ENCODE assay signal across 8 cellular contexts in genomic region chr17:48878920-48879898, GRCh38. TPM values are rescaled to one million over a fixed set of nuclear protein-coding genes. Genes with fewer than 3 reads are reported as not detected.
DNase-seq lines count a peak whose midpoint lies in the region; ATAC-seq and TF ChIP-seq lines count a peak whose summit lies in the region.

No MANE protein-coding gene starts in this region.

- peak; percentile 67 for DNase-seq in CMK (ENCODE audit: low read depth)
- DNase-seq in HL-60 (ENCODE audit: low read depth in 1 of 2, low spot score in 1 of 2), result peak in 1 of 2 experiments; percentile 66
- DNase-seq in NCI-H526 treated with DMSO at 0.1 percent for 48 hours (lab: John Stamatoyannopoulos, UW), result peak; percentile 53
- DNase-seq in activated CD4-positive, alpha-beta T cell treated with anti-CD3 and anti-CD28 coated beads for 4 hours, result peak; percentile 53 to 58
- peak; percentile 68 to 76 for DNase-seq in dermis microvascular lymphatic vessel endothelial cell (ENCODE audit: low read depth in 2 of 2)
- DNase-seq in lower leg skin (ENCODE audit: low spot score in 2 of 2), result peak; percentile 40 to 90
- DNase-seq in stimulated activated CD8-positive, alpha-beta memory T cell treated with anti-CD3 and anti-CD28 coated beads, Interleukin-7, amount 100 ng/mL, for 1 hour (ENCODE audit: low read depth in 2 of 2), result peak; percentile 21 to 35

- ATAC-seq in HG02884 (IDR thresholded peaks at IDR 0.05; ENCODE audit: unreplicated experiment), result no peak

- no peak for TF ChIP-seq POLR2A in lower leg skin (IDR thresholded peaks at IDR 0.05)

- no peak overlapping the region for H3K4me3 ChIP-seq in HL-60 (replicated peaks; ENCODE audit: insufficient read depth, low read length)
- no peak overlapping the region for H3K4me3 ChIP-seq in lower leg skin (ENCODE audit: low read depth, poor library complexity, severe bottlenecking)

- intact Hi-C loops in lower leg skin (cut with DNase I; ENCODE audit: low total_unique reads), result loop anchor here (5.0 kb wide), 1 partner anchor 82 kb away; no protein-coding TSS in a partner anchor

- H3K27me3 ChIP-seq in HL-60 (ENCODE audit: insufficient read depth, poor library complexity, severe bottlenecking), result no peaks in the 10 kb centered on the region

- no peak overlapping the region for H3K27ac ChIP-seq in HL-60 (replicated peaks)

- TF ChIP-seq CTCF in HL-60 (IDR thresholded peaks at IDR 0.05; ENCODE audit: insufficient read depth, low read length) (peak; percentile 99), lower leg skin (IDR thresholded peaks at IDR 0.05) (peak in 1 of 3 donors; percentile 66)

- 20 to 21% methylated on average over 12 of the region's 12 CpGs for WGBS in lower leg skin, 2 donors

RNA-seq across cellular contexts. Expression of gene ATP5MC1, which starts 13.4 kb away (rescaled TPM):
- total RNA-seq in dermis microvascular lymphatic vessel endothelial cell, result 30.8 and 48.4 TPM in 2 replicates
- total RNA-seq in lower leg skin, result 10 to 100 TPM; 58.0 to 94.2 (median 75.3) TPM

RNA-seq across cellular contexts. Expression of gene UBE2Z, which starts 29.0 kb away (rescaled TPM):
- total RNA-seq in dermis microvascular lymphatic vessel endothelial cell (50.8 and 78.1 TPM in 2 replicates), lower leg skin (10 to 100 TPM; 60.0 to 66.7 (median 64.9) TPM)

RNA-seq across cellular contexts. Expression of gene CALCOCO2, which starts 48.4 kb away (rescaled TPM):
- total RNA-seq in dermis microvascular lymphatic vessel endothelial cell (20.9 and 28.3 TPM in 2 replicates), lower leg skin (100 to 1,000 TPM in 3 of 4 donors, 10 to 100 TPM in 1; 97.7 to 112 (median 106) TPM)
